13 cellular contexts compared by ENCODE assay signal in genomic region chr7:44982535-44982923, GRCh38. TPM values are rescaled to one million over a fixed set of nuclear protein-coding genes. Genes with fewer than 3 reads are reported as not detected.
DNase-seq lines count a peak whose midpoint lies in the region; ATAC-seq and TF ChIP-seq lines count a peak whose summit lies in the region.
"Had no signal": no experiment of that assay in that cellular context is flagged by ENCODE, and none has a peak within 500 bp of the region (broad histone marks: within the 10 kb centered on the region; RNA-seq: fewer than 3 reads in every experiment).

No MANE protein-coding gene starts in this region.

- in situ Hi-C loops in IMR-90 (cut with MboI; ENCODE audit: low sequenced_read_pairs) = no loop called here

- H3K4ac ChIP-seq in IMR-90 (ENCODE audit: low read depth, low read length) = no peak overlapping the region

- CTCF ChIA-PET in IMR-90 (lab: Yijun Ruan, JAX) = interaction anchor here (1.4 kb wide), 1 partner anchor 10 kb away, joined by 3 read pairs; no protein-coding TSS in a partner anchor

- H3K4me3 ChIP-seq in IMR-90 (ENCODE audit: insufficient read depth, low read depth, low read length) = no peak overlapping the region
- H3K4me3 ChIP-seq: left ventricle myocardium inferior, transverse colon had no signal

- peak; percentile 29 for TF ChIP-seq POLR2A in IMR-90 (IDR thresholded peaks at IDR 0.05; ENCODE audit: low read depth, low read length)

- POLR2A ChIA-PET in IMR-90 (lab: Charles Lee; ENCODE audit: unreplicated experiment) = interaction anchor here (0.6 to 0.7 kb wide), 2 partner anchors 41 to 236 kb away, joined by 3 to 7 read pairs; no protein-coding TSS in a partner anchor

- H2BK5ac ChIP-seq in IMR-90 (ENCODE audit: low read depth, low read length, poor library complexity, severe bottlenecking) = no peak overlapping the region

- H3K23ac ChIP-seq in IMR-90 (ENCODE audit: low read depth, low read length) = no peak overlapping the region; the same call in 1 of the 2 replicates

- H3K36me3 Mint-ChIP-seq in activated T-cell treated with anti-CD3 and anti-CD28 coated beads, Interleukin-2, amount 50 U/mL, for 72 hours (ENCODE audit: insufficient read depth in 2 of 2) = peaks cover 50 to 60% of the 10 kb centered on the region in 2 donors
- H3K36me3 Mint-ChIP-seq in neural crest cell (ENCODE audit: low read depth) = peaks cover 29% of the 10 kb centered on the region

- no peak overlapping the region for H3K27ac ChIP-seq in IMR-90 (ENCODE audit: insufficient read depth, low read length)
- H3K27ac ChIP-seq: left ventricle myocardium inferior had no signal

- no TSS peak for BruUV-seq in IMR-90 (replicated peaks; lab: Mats Ljungman, UMichigan)

- intact Hi-C loops in IMR-90 (cut with micrococcal nuclease) = no loop called here

- no peak overlapping the region for H2BK15ac ChIP-seq in IMR-90 (ENCODE audit: low read depth, low read length)

- ATAC-seq in IMR-90 (ENCODE audit: low read depth) (no peak), HG03460 (IDR thresholded peaks at IDR 0.05; ENCODE audit: unreplicated experiment) (no peak)
- ATAC-seq in activated T-cell treated with anti-CD3 and anti-CD28 coated beads, Interleukin-2, amount 50 U/mL, for 72 hours (replicated peaks in 1 of 2) = no peak

- H2AK9ac ChIP-seq in IMR-90 (replicated peaks; ENCODE audit: low read depth, low read length, poor library complexity) = no peak overlapping the region

- dilution Hi-C loops in IMR-90 (cut with HindIII; ENCODE audit: low sequenced_read_pairs, unreplicated experiment) = no loop called here

- WGBS in IMR-90 (ENCODE audit: extremely low coverage in 2 of 2, insufficient read length in 1 of 2), 2 experiments = no CpG with 5 or more reads among the region's 1 CpG

- no peak overlapping the region for H4K8ac ChIP-seq in IMR-90 (ENCODE audit: low read depth in 2 of 2, low read length in 2 of 2)

- H3K36me3 ChIP-seq in IMR-90 (ENCODE audit: control insufficient read depth, insufficient read depth, low read length) = peaks cover 30% of the 10 kb centered on the region

- H3K27ac Mint-ChIP-seq in activated T-cell treated with anti-CD3 and anti-CD28 coated beads, Interleukin-2, amount 50 U/mL, for 72 hours = peak overlapping the region; percentile 94
- H3K27ac Mint-ChIP-seq in neural crest cell (ENCODE audit: unreplicated experiment) = no peak overlapping the region

- H3K9ac ChIP-seq in IMR-90 (ENCODE audit: low read depth, low read length) = no peak overlapping the region

- H4K5ac ChIP-seq in IMR-90 (ENCODE audit: low read depth, low read length) = no peak overlapping the region

- H3K27me3 ChIP-seq in IMR-90 (ENCODE audit: control insufficient read depth, insufficient read depth, low read length) = no peaks in the 10 kb centered on the region
- H3K27me3 ChIP-seq: transverse colon had no signal

- no peaks in the 10 kb centered on the region for H3K9me3 Mint-ChIP-seq in activated T-cell treated with anti-CD3 and anti-CD28 coated beads, Interleukin-2, amount 50 U/mL, for 72 hours
- H3K9me3 Mint-ChIP-seq in neural crest cell = no peaks in the 10 kb centered on the region

- no peak overlapping the region for H3K56ac ChIP-seq in IMR-90 (ENCODE audit: extremely low read depth, insufficient read depth, low read length)

- no peak overlapping the region for H2AK5ac ChIP-seq in IMR-90 (ENCODE audit: low read depth, low read length)

- peaks cover 14 to 41% of the 10 kb centered on the region in 2 experiments for H3K79me1 ChIP-seq in IMR-90 (ENCODE audit: low read depth in 1 of 2, low read length in 2 of 2)

- peaks cover 12% of the 10 kb centered on the region; the same call in 1 of the 2 replicates for H3K9me1 ChIP-seq in IMR-90 (ENCODE audit: insufficient read depth, low read length)

- H4K20me1 ChIP-seq in IMR-90 (ENCODE audit: insufficient read depth, low read length) = peaks cover 27% of the 10 kb centered on the region

- no peak overlapping the region for H3K18ac ChIP-seq in IMR-90 (ENCODE audit: low read depth, low read length)

- no peaks in the 10 kb centered on the region for H3K9me3 ChIP-seq in IMR-90 (ENCODE audit: control insufficient read depth, insufficient read depth, low read length)
- H3K9me3 ChIP-seq: left ventricle myocardium inferior, transverse colon had no signal

- no peak overlapping the region for H3K4me2 ChIP-seq in IMR-90 (ENCODE audit: low read depth, low read length)

- no peaks in the 10 kb centered on the region for H3K27me3 Mint-ChIP-seq in activated T-cell treated with anti-CD3 and anti-CD28 coated beads, Interleukin-2, amount 50 U/mL, for 72 hours (ENCODE audit: low read depth)
- H3K27me3 Mint-ChIP-seq in neural crest cell (ENCODE audit: low read depth) = no peaks in the 10 kb centered on the region

- no peak overlapping the region for H2AFZ ChIP-seq in IMR-90 (replicated peaks; ENCODE audit: low read length, poor library complexity)

- no peak overlapping the region for H2BK120ac ChIP-seq in IMR-90 (ENCODE audit: low read depth, low read length)

- TF ChIP-seq CTCF in IMR-90 (conservative IDR thresholded peaks at IDR 0.05; ENCODE audit: low read depth, low read length) = no peak
- no peak for TF ChIP-seq CTCF in neural crest cell (conservative IDR thresholded peaks at IDR 0.05)

- peaks cover 13% of the 10 kb centered on the region for H3K4me1 ChIP-seq in IMR-90 (ENCODE audit: control insufficient read depth, insufficient read depth, low read length)

- H4K91ac ChIP-seq in IMR-90 (ENCODE audit: insufficient read depth, low read depth, low read length) = no peak overlapping the region

- no peak for TF ChIP-seq RAD21 in IMR-90 (IDR thresholded peaks at IDR 0.05; ENCODE audit: low read length)

- H3K4me1 Mint-ChIP-seq in activated T-cell treated with anti-CD3 and anti-CD28 coated beads, Interleukin-2, amount 50 U/mL, for 72 hours (ENCODE audit: low read depth) = peaks cover 72% of the 10 kb centered on the region
- H3K4me1 Mint-ChIP-seq in neural crest cell = peaks cover 53% of the 10 kb centered on the region

- peak; percentile 48 for DNase-seq in DMS 273 (lab: John Stamatoyannopoulos, UW; ENCODE audit: unreplicated experiment)
- no peak for DNase-seq in DMS 273 treated with DMSO at 0.1 percent for 48 hours (lab: John Stamatoyannopoulos, UW)
- no peak for DNase-seq in IMR-90
- peak in 1 of 2 donors; percentile 36 for DNase-seq in activated T-cell treated with anti-CD3 and anti-CD28 coated beads, Interleukin-2, amount 50 U/mL, for 72 hours
- no peak for DNase-seq in neural crest cell (ENCODE audit: low read depth, low spot score)
- DNase-seq in germinal center (ENCODE audit: low spot score) = no peak
- DNase-seq in DMS153 (lab: John Stamatoyannopoulos, UW) = no peak
- DNase-seq: 8988T, left ventricle myocardium inferior, NCI-H1105, small intestine, transverse colon had no signal

- peak overlapping the region; percentile 85 to 100 for H3K4me3 Mint-ChIP-seq in activated T-cell treated with anti-CD3 and anti-CD28 coated beads, Interleukin-2, amount 50 U/mL, for 72 hours
- H3K4me3 Mint-ChIP-seq in neural crest cell = peak overlapping the region; percentile 70

- H2BK20ac ChIP-seq in IMR-90 (ENCODE audit: low read depth, low read length) = no peak overlapping the region

- H3K14ac ChIP-seq in IMR-90 (replicated peaks; ENCODE audit: low read depth, low read length) = no peak overlapping the region

TF ChIP-seq in IMR-90, 13 proteins besides CTCF, POLR2A, EP300 and RAD21 (continues in another document):
- TF ChIP-seq CHD1 (IDR thresholded peaks at IDR 0.05; ENCODE audit: low read depth, low read length) (no peak), MXI1 (IDR thresholded peaks at IDR 0.05; ENCODE audit: borderline replicate concordance, low read depth, low read length) (no peak), BHLHE40 (IDR thresholded peaks at IDR 0.05; ENCODE audit: low read depth, low read length) (no peak), USF2 (IDR thresholded peaks at IDR 0.05; ENCODE audit: low read depth, low read length) (no peak), SMC3 (IDR thresholded peaks at IDR 0.05; ENCODE audit: low read depth, low read length) (no peak), FOS (IDR thresholded peaks at IDR 0.05; ENCODE audit: low read depth, low read length) (no peak), MAZ (IDR thresholded peaks at IDR 0.05; ENCODE audit: borderline replicate concordance, low read depth, low read length) (no peak), RCOR1 (IDR thresholded peaks at IDR 0.05; ENCODE audit: insufficient replicate concordance, low read length) (no peak), NFE2L2 (IDR thresholded peaks at IDR 0.05; ENCODE audit: low read depth, low read length) (no peak), CEBPB (IDR thresholded peaks at IDR 0.05; ENCODE audit: low read depth, low read length) (no peak), RFX5 (IDR thresholded peaks at IDR 0.05; ENCODE audit: low read depth, low read length) (no peak)

RNA-seq across cellular contexts. Expression of gene MYO1G, which starts 3.7 kb away (rescaled TPM):
- total RNA-seq in IMR-90 (2012; rRNA removed) = under 0.01 TPM in 2 replicates
- 0.02 and 0.04 TPM in 2 replicates for polyA plus RNA-seq in IMR-90 (2012; rRNA removed)
- 0.01 TPM in 1 of 2 replicates, not detected in the other for polyA plus RNA-seq in IMR-90 (2012; cell fraction: cytosol; rRNA removed)
- 0.16 and 0.21 TPM in 2 replicates for polyA plus RNA-seq in IMR-90 (2012; cell fraction: nucleus; rRNA removed; ENCODE audit: low replicate concordance)
- total RNA-seq in activated T-cell treated with anti-CD3 and anti-CD28 coated beads, Interleukin-2, amount 50 U/mL, for 72 hours = 100 to 1,000 TPM; 595 to 606 TPM
- total RNA-seq in neural crest cell = 0.49 and 0.64 TPM in 2 replicates

RNA-seq across cellular contexts. Expression of gene CCM2, which starts 17.5 kb away (rescaled TPM):
- total RNA-seq in IMR-90 (2012; rRNA removed) = 56.1 and 65.2 TPM in 2 replicates
- 71.7 and 78.5 TPM in 2 replicates for polyA plus RNA-seq in IMR-90 (2012; rRNA removed)
- polyA plus RNA-seq in IMR-90 (2012; cell fraction: cytosol; rRNA removed) = 50.3 and 98.2 TPM in 2 replicates
- 45.6 and 112 TPM in 2 replicates for polyA plus RNA-seq in IMR-90 (2012; cell fraction: nucleus; rRNA removed; ENCODE audit: low replicate concordance)
- 100 to 1,000 TPM in 1 of 2 donors, 10 to 100 TPM in 1; 94.2 to 109 TPM for total RNA-seq in activated T-cell treated with anti-CD3 and anti-CD28 coated beads, Interleukin-2, amount 50 U/mL, for 72 hours
- total RNA-seq in neural crest cell = 35.7 and 39.0 TPM in 2 replicates

Comparison
In these comparisons a context has a peak if more than half of its experiments do, and no peak if none do; other contexts are left out.
1. RNA of gene MYO1G, which starts 3.7 kb away (total RNA-seq): 595 to 606 TPM in activated T-cell treated with anti-CD3 and anti-CD28 coated beads, Interleukin-2, amount 50 U/mL, for 72 hours; 0.49 to 0.64 TPM in neural crest cell and under 0.01 TPM in IMR-90; every median in the first group is over 100 times any median in the second.